Comparison of ENCODE assay signal across 1 cellular context in genomic region chr16:2009791-2010510, GRCh38.
TF ChIP-seq lines count a peak whose summit lies in the region.

Gene ZNF598, minus strand, starts transcription at chr16:2009821.

TF ChIP-seq in A549, 52 proteins besides CTCF, POLR2A, EP300 and RAD21 (continued from another document):
- TF ChIP-seq E2F6 (IDR thresholded peaks at IDR 0.05; ENCODE audit: borderline replicate concordance, low read depth), result peak; percentile 66; the same call in 1 of the 2 replicates
- TF ChIP-seq MAFK (IDR thresholded peaks at IDR 0.05; ENCODE audit: partially characterized antibody), result no peak
- no peak for TF ChIP-seq POLR2AphosphoS2 (conservative IDR thresholded peaks at IDR 0.05; ENCODE audit: low read length)
- TF ChIP-seq HOXB13 (CRISPR knock-in tag; IDR thresholded peaks at IDR 0.05; ENCODE audit: low read depth), result peak; percentile 73; the same call in 1 of the 2 replicates
- no peak for TF ChIP-seq CBX8 (IDR thresholded peaks at IDR 0.05)
- peak; percentile 39; the same call in 1 of the 2 replicates for TF ChIP-seq HOXA7 (CRISPR knock-in tag; IDR thresholded peaks at IDR 0.05)
- TF ChIP-seq MAX (IDR thresholded peaks at IDR 0.05), result peak; percentile 97
- TF ChIP-seq USF2 (IDR thresholded peaks at IDR 0.05), result peak; percentile 60
- TF ChIP-seq ZSCAN20 (CRISPR knock-in tag; IDR thresholded peaks at IDR 0.05), result 0 out of 2 replicates have a peak, but pooled peaks have one; percentile 25
- TF ChIP-seq HEYL (CRISPR knock-in tag; IDR thresholded peaks at IDR 0.05), result no peak
- TF ChIP-seq FOXS1 (CRISPR knock-in tag; IDR thresholded peaks at IDR 0.05), result no peak
- peak; percentile 63; the same call in 1 of the 2 replicates for TF ChIP-seq TP53 (CRISPR knock-in tag; IDR thresholded peaks at IDR 0.05)
- no peak for TF ChIP-seq ZFP36 (IDR thresholded peaks at IDR 0.05; ENCODE audit: borderline replicate concordance, partially characterized antibody)
- TF ChIP-seq CEBPB (IDR thresholded peaks at IDR 0.05), result no peak
- TF ChIP-seq ZC3H11A (IDR thresholded peaks at IDR 0.05), result no peak
- no peak for TF ChIP-seq JUNB (IDR thresholded peaks at IDR 0.05)
- no peak for TF ChIP-seq CHD2 (IDR thresholded peaks at IDR 0.05; ENCODE audit: low read length, partially characterized antibody)
- TF ChIP-seq EHF (CRISPR knock-in tag; IDR thresholded peaks at IDR 0.05), result peak; percentile 48; the same call in 1 of the 2 replicates
